Comparison of ENCODE assay signal across 20 cellular contexts in genomic region chr5:172046613-172047012, GRCh38. TPM values are rescaled to one million over a fixed set of nuclear protein-coding genes. Genes with fewer than 3 reads are reported as not detected.
DNase-seq lines count a peak whose midpoint lies in the region; ATAC-seq and TF ChIP-seq lines count a peak whose summit lies in the region.
"Had no signal": no experiment of that assay in that cellular context is flagged by ENCODE, and none has a peak within 500 bp of the region (broad histone marks: within the 10 kb centered on the region; RNA-seq: fewer than 3 reads in every experiment).

No MANE protein-coding gene starts in this region.

- no peaks in the 10 kb centered on the region for H3K9me3 ChIP-seq in CD4-positive, alpha-beta T cell (ENCODE audit: control insufficient read depth, low read length)
- no peaks in the 10 kb centered on the region for H3K9me3 ChIP-seq in neutrophil
- H3K9me3 ChIP-seq: HAP-1, Peyer's patch had no signal

- no peak for DNase-seq in activated T-cell treated with anti-CD3 and anti-CD28 coated beads, Interleukin-2, amount 50 U/mL, for 24 hours
- DNase-seq in activated T-cell treated with anti-CD3 and anti-CD28 coated beads, Interleukin-2, amount 50 U/mL, for 72 hours: no peak
- DNase-seq in CD4-positive, alpha-beta T cell: no peak
- no peak for DNase-seq in central memory CD8-positive, alpha-beta T cell (ENCODE audit: low spot score in 2 of 2)
- DNase-seq in glutamatergic neuron: no peak
- DNase-seq: AML-193, COR-L47, DMS79 treated with DMSO at 0.1 percent for 48 hours, KBM-7, NCI-H1694 treated with DMSO at 0.1 percent for 48 hours, NCI-H446, NCI-H526, Peyer's patch had no signal

- intact Hi-C loops in CD4-positive, alpha-beta T cell (cut with DNase I, micrococcal nuclease): loop anchor here in 1 of 2 experiments (10.0 kb wide), 1 partner anchor 562 kb away; no protein-coding TSS in a partner anchor

- no peak overlapping the region for H3K4me3 Mint-ChIP-seq in activated T-cell treated with anti-CD3 and anti-CD28 coated beads, Interleukin-2, amount 50 U/mL, for 24 hours
- H3K4me3 Mint-ChIP-seq in activated T-cell treated with anti-CD3 and anti-CD28 coated beads, Interleukin-2, amount 50 U/mL, for 72 hours: no peak overlapping the region
- no peak overlapping the region for H3K4me3 Mint-ChIP-seq in CD4-positive, alpha-beta T cell
- H3K4me3 Mint-ChIP-seq in central memory CD8-positive, alpha-beta T cell: no peak overlapping the region
- H3K4me3 Mint-ChIP-seq in glutamatergic neuron (ENCODE audit: unreplicated experiment): no peak overlapping the region
- H3K4me3 Mint-ChIP-seq: CD14-positive monocyte, GM23338 had no signal

- peak overlapping the region; percentile 15 for H3K27ac Mint-ChIP-seq in activated T-cell treated with anti-CD3 and anti-CD28 coated beads, Interleukin-2, amount 50 U/mL, for 24 hours
- no peak overlapping the region for H3K27ac Mint-ChIP-seq in activated T-cell treated with anti-CD3 and anti-CD28 coated beads, Interleukin-2, amount 50 U/mL, for 72 hours
- H3K27ac Mint-ChIP-seq in CD4-positive, alpha-beta T cell: peak overlapping the region; percentile 57
- H3K27ac Mint-ChIP-seq in central memory CD8-positive, alpha-beta T cell (ENCODE audit: low read depth): peak overlapping the region; percentile 22
- no peak overlapping the region for H3K27ac Mint-ChIP-seq in glutamatergic neuron (ENCODE audit: unreplicated experiment)
- H3K27ac Mint-ChIP-seq: GM23338 had no signal

- H3K4me1 ChIP-seq in neutrophil (ENCODE audit: control insufficient read depth in 1 of 2, insufficient read depth in 1 of 2, low read depth in 1 of 2, low read length in 1 of 2): no peaks in the 10 kb centered on the region
- H3K4me1 ChIP-seq: HAP-1, Peyer's patch had no signal

- ATAC-seq in activated T-cell treated with anti-CD3 and anti-CD28 coated beads, Interleukin-2, amount 50 U/mL, for 72 hours (replicated peaks in 1 of 2): no peak
- ATAC-seq in CD4-positive, alpha-beta T cell (ENCODE audit: poor library complexity): no peak
- no peak for ATAC-seq in central memory CD8-positive, alpha-beta T cell (replicated peaks; ENCODE audit: extremely low read depth, poor library complexity, severe bottlenecking)
- ATAC-seq in GM19467 (IDR thresholded peaks at IDR 0.05; ENCODE audit: unreplicated experiment) (no peak), HG03108 (IDR thresholded peaks at IDR 0.05; ENCODE audit: unreplicated experiment) (no peak)
- ATAC-seq: GM23338 had no signal

- no peak overlapping the region for H3K4me3 ChIP-seq in neutrophil (ENCODE audit: low read depth in 1 of 2, low read length in 1 of 2)
- H3K4me3 ChIP-seq: GM23338, HAP-1, Peyer's patch had no signal

- CTCF ChIA-PET in CD4-positive, alpha-beta T cell (lab: Charles Lee): no interaction called here

- H3K27me3 Mint-ChIP-seq in activated T-cell treated with anti-CD3 and anti-CD28 coated beads, Interleukin-2, amount 50 U/mL, for 24 hours: no peaks in the 10 kb centered on the region
- no peaks in the 10 kb centered on the region for H3K27me3 Mint-ChIP-seq in activated T-cell treated with anti-CD3 and anti-CD28 coated beads, Interleukin-2, amount 50 U/mL, for 72 hours (ENCODE audit: low read depth)
- no peaks in the 10 kb centered on the region for H3K27me3 Mint-ChIP-seq in CD4-positive, alpha-beta T cell
- H3K27me3 Mint-ChIP-seq in central memory CD8-positive, alpha-beta T cell: no peaks in the 10 kb centered on the region
- peaks cover 5% of the 10 kb centered on the region for H3K27me3 Mint-ChIP-seq in glutamatergic neuron (ENCODE audit: unreplicated experiment)

- H3K27ac ChIP-seq in CD4-positive, alpha-beta T cell (ENCODE audit: low read depth, low read length): no peak overlapping the region
- H3K27ac ChIP-seq in neutrophil: peak overlapping the region; percentile 35
- H3K27ac ChIP-seq: HL-60, Peyer's patch had no signal

- H3K27me3 ChIP-seq in CD4-positive, alpha-beta T cell (ENCODE audit: control insufficient read depth, insufficient read depth, low read length): no peaks in the 10 kb centered on the region
- no peaks in the 10 kb centered on the region for H3K27me3 ChIP-seq in neutrophil
- H3K27me3 ChIP-seq: Peyer's patch had no signal

- TF ChIP-seq CTCF in CD4-positive, alpha-beta T cell (IDR thresholded peaks at IDR 0.05): no peak
- TF ChIP-seq CTCF in neutrophil (IDR thresholded peaks at IDR 0.05) (no peak), glutamatergic neuron (IDR thresholded peaks at IDR 0.05; ENCODE audit: partially characterized antibody, unreplicated experiment) (no peak)

- peaks cover 95% of the 10 kb centered on the region for H3K36me3 ChIP-seq in neutrophil
- H3K36me3 ChIP-seq: HAP-1 had no signal

- H3K9me3 Mint-ChIP-seq in activated T-cell treated with anti-CD3 and anti-CD28 coated beads, Interleukin-2, amount 50 U/mL, for 24 hours: no peaks in the 10 kb centered on the region
- H3K9me3 Mint-ChIP-seq in activated T-cell treated with anti-CD3 and anti-CD28 coated beads, Interleukin-2, amount 50 U/mL, for 72 hours: no peaks in the 10 kb centered on the region
- no peaks in the 10 kb centered on the region for H3K9me3 Mint-ChIP-seq in CD4-positive, alpha-beta T cell
- H3K9me3 Mint-ChIP-seq in central memory CD8-positive, alpha-beta T cell: no peaks in the 10 kb centered on the region
- peaks cover 4% of the 10 kb centered on the region for H3K9me3 Mint-ChIP-seq in glutamatergic neuron (ENCODE audit: unreplicated experiment)

- H3K36me3 Mint-ChIP-seq in activated T-cell treated with anti-CD3 and anti-CD28 coated beads, Interleukin-2, amount 50 U/mL, for 24 hours (ENCODE audit: low read depth): peaks cover 85% of the 10 kb centered on the region
- H3K36me3 Mint-ChIP-seq in activated T-cell treated with anti-CD3 and anti-CD28 coated beads, Interleukin-2, amount 50 U/mL, for 72 hours (ENCODE audit: insufficient read depth in 2 of 2): peaks cover 7 to 25% of the 10 kb centered on the region in 2 donors
- peaks cover 91% of the 10 kb centered on the region for H3K36me3 Mint-ChIP-seq in CD4-positive, alpha-beta T cell (ENCODE audit: low read depth)
- H3K36me3 Mint-ChIP-seq in central memory CD8-positive, alpha-beta T cell (ENCODE audit: insufficient read depth): peaks cover 91% of the 10 kb centered on the region
- peaks cover 9% of the 10 kb centered on the region for H3K36me3 Mint-ChIP-seq in glutamatergic neuron (ENCODE audit: unreplicated experiment)

- POLR2A ChIA-PET in CD4-positive, alpha-beta T cell (lab: Charles Lee): interaction anchor here (1.6 kb wide), 1 partner anchor 40 kb away, joined by 3 read pairs; the partner anchor contains the start of gene FBXW11

- H3K4me1 Mint-ChIP-seq in activated T-cell treated with anti-CD3 and anti-CD28 coated beads, Interleukin-2, amount 50 U/mL, for 24 hours (ENCODE audit: low read depth): peaks cover 21% of the 10 kb centered on the region
- peaks cover 23% of the 10 kb centered on the region for H3K4me1 Mint-ChIP-seq in activated T-cell treated with anti-CD3 and anti-CD28 coated beads, Interleukin-2, amount 50 U/mL, for 72 hours (ENCODE audit: low read depth)
- H3K4me1 Mint-ChIP-seq in CD4-positive, alpha-beta T cell (ENCODE audit: low read depth): peaks cover 14% of the 10 kb centered on the region
- H3K4me1 Mint-ChIP-seq in central memory CD8-positive, alpha-beta T cell: peaks cover 20% of the 10 kb centered on the region
- peaks cover 24% of the 10 kb centered on the region for H3K4me1 Mint-ChIP-seq in glutamatergic neuron (ENCODE audit: low read depth, unreplicated experiment)

RNA-seq across cellular contexts. Expression of gene FBXW11, which starts 40.2 kb away (rescaled TPM):
- total RNA-seq in activated T-cell treated with anti-CD3 and anti-CD28 coated beads, Interleukin-2, amount 50 U/mL, for 72 hours: 10 to 100 TPM; 43.2 to 55.2 TPM
- 10 to 100 TPM; 20.9 to 24.0 TPM for total RNA-seq in CD4-positive, alpha-beta T cell
- 110 TPM for total RNA-seq in glutamatergic neuron (ENCODE audit: unreplicated experiment)

Comparison
In these comparisons a context has a peak if more than half of its experiments do, and no peak if none do; other contexts are left out.
1. H3K27ac Mint-ChIP-seq: peak in activated T-cell treated with anti-CD3 and anti-CD28 coated beads, Interleukin-2, amount 50 U/mL, for 24 hours (single experiment), CD4-positive, alpha-beta T cell (single experiment) and central memory CD8-positive, alpha-beta T cell (single experiment); none in activated T-cell treated with anti-CD3 and anti-CD28 coated beads, Interleukin-2, amount 50 U/mL, for 72 hours (single experiment) and glutamatergic neuron (single experiment).